ENCODE assay signal across 1 cellular context in genomic region chr4:86961605-86962295, GRCh38.
TF ChIP-seq lines count a peak whose summit lies in the region.

No MANE protein-coding gene starts in this region.

TF ChIP-seq in GM12878, 131 proteins besides CTCF, POLR2A, EP300 and RAD21 (continued from another document):
- no peak; the same call in 1 of the 2 replicates for TF ChIP-seq ZBTB40 (IDR thresholded peaks at IDR 0.05; ENCODE audit: borderline replicate concordance)
- TF ChIP-seq TCF12 (IDR thresholded peaks at IDR 0.05; ENCODE audit: low read depth, low read length), result peak; percentile 95
- TF ChIP-seq ZNF274 (IDR thresholded peaks at IDR 0.05; ENCODE audit: insufficient read depth, insufficient read length), result no peak
- TF ChIP-seq MTA2 (IDR thresholded peaks at IDR 0.05; ENCODE audit: low read depth), result peak; percentile 79
- no peak for TF ChIP-seq E2F4 (IDR thresholded peaks at IDR 0.05; ENCODE audit: low read depth, low read length)
- no peak for TF ChIP-seq NR2C1 (IDR thresholded peaks at IDR 0.05)
- no peak for TF ChIP-seq SIN3A (IDR thresholded peaks at IDR 0.05; ENCODE audit: low read depth, low read length)
- TF ChIP-seq MEF2B (IDR thresholded peaks at IDR 0.05; ENCODE audit: partially characterized antibody, poor library complexity, severe bottlenecking), result peak; percentile 68
- peak; percentile 76; the same call in 1 of the 2 replicates for TF ChIP-seq ZBED1 (IDR thresholded peaks at IDR 0.05; ENCODE audit: borderline replicate concordance)
- TF ChIP-seq CEBPB (IDR thresholded peaks at IDR 0.05; ENCODE audit: borderline replicate concordance in 1 of 2, low read depth in 2 of 2, low read length in 2 of 2), result peak in 1 of 2 experiments; percentile 61; a peak in 1 of 4 replicates
- TF ChIP-seq BACH1 (IDR thresholded peaks at IDR 0.05; ENCODE audit: borderline replicate concordance), result peak; percentile 27; the same call in 1 of the 2 replicates
